ENCODE assay signal across 23 cellular contexts in the genomic region with DNA sequence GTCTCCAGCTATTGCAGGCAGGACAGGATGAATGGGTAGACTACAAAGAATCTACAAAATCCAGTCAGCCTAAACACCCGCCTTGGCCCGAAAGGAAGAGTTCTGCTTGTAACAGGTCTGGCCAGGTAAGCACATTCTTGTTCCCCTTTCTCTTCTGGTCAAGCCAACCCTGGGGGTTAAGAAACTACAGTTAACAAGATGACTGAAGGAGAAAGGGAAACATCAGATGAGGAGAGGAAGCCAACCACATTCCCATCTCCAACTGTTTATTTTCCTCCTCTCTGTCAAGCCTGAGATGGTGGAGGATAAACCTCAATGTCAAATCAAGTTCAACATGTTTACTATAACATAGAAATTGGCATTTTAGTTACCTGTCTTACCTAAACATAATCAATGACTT.
"Had no signal": no experiment of that assay in that cellular context is flagged by ENCODE, and none has a peak within 500 bp of the region (broad histone marks: within the 10 kb centered on the region; RNA-seq: fewer than 3 reads in every experiment).

No MANE protein-coding gene starts in this region.

- FAIRE-seq: colon, endometrium, endothelial cell of umbilical vein, frontal cortex had no signal

- DNase-seq: colonic mucosa; cortex of kidney; dermis blood vessel endothelial cell; dorsolateral prefrontal cortex; effector CD4-positive, alpha-beta T cell; effector CD8-positive, alpha-beta T cell; effector memory CD4-positive, alpha-beta T cell; effector memory CD8-positive, alpha-beta T cell; endodermal cell; erythroblast; esophagus squamous epithelium; foreskin fibroblast; foreskin keratinocyte; foreskin melanocyte; gastrocnemius medialis; glutamatergic neuron; head of caudate nucleus; heart left ventricle; heart right ventricle had no signal
